Comparison of ENCODE assay signal across 28 cellular contexts in genomic region chr3:192855434-192855833, GRCh38.
DNase-seq lines count a peak whose midpoint lies in the region; ATAC-seq, FAIRE-seq and TF ChIP-seq lines count a peak whose summit lies in the region.
"Had no signal": no experiment of that assay in that cellular context is flagged by ENCODE, and none has a peak within 500 bp of the region (broad histone marks: within the 10 kb centered on the region; RNA-seq: fewer than 3 reads in every experiment).

No MANE protein-coding gene starts in this region.

- no peak for DNase-seq in GM18507 (ENCODE audit: extremely low spot score, insufficient read length, low read depth)
- no peak for DNase-seq in MM.1S
- no peak for DNase-seq in HuH-7 (ENCODE audit: low spot score)
- DNase-seq: activated CD4-positive, alpha-beta memory T cell treated with anti-CD3 and anti-CD28 coated beads, Interleukin-2, amount 10 ng/mL, durations not matched to agents 7 days and 5 days; activated CD4-positive, CD25-positive, alpha-beta regulatory T cell treated with anti-CD3 and anti-CD28 coated beads, Interleukin-2, amount 50 U/mL, for 72 hours; adrenal gland; Caco-2; effector memory CD8-positive, alpha-beta T cell; GM23248; immature natural killer cell; KBM-7; left cardiac atrium; naive thymus-derived CD8-positive, alpha-beta T cell; NCI-H1092 treated with DMSO at 0.1 percent for 48 hours; NCI-H1694 treated with DMSO at 0.1 percent for 48 hours; NCI-H446; NCI-H748 treated with DMSO at 0.1 percent for 48 hours; occipital lobe; psoas muscle; Right ventricle myocardium superior; stimulated activated CD4-positive, alpha-beta T cell treated with anti-CD3 and anti-CD28 coated beads, Interleukin-4, amount 100 ng/mL, for 1 hour; transverse colon had no signal

- no peak for TF ChIP-seq CTCF in MM.1S (IDR thresholded peaks at IDR 0.05; ENCODE audit: low read length)

- H3K27ac ChIP-seq in MM.1S (ENCODE audit: low read length): no peak overlapping the region
- H3K27ac ChIP-seq: adrenal gland, C4-2B, GM23248, psoas muscle, transverse colon had no signal

- H3K9ac ChIP-seq in MM.1S (ENCODE audit: low read length): no peak overlapping the region
- H3K9ac ChIP-seq: GM23248 had no signal

- H3K9me2 ChIP-seq in MM.1S (replicated peaks; ENCODE audit: insufficient read depth, low read length): no peaks in the 10 kb centered on the region

- H4K20me1 ChIP-seq in MM.1S (ENCODE audit: insufficient read depth, low read length): no peaks in the 10 kb centered on the region

- no peaks in the 10 kb centered on the region for H3K79me2 ChIP-seq in MM.1S (ENCODE audit: low read length)

- no peaks in the 10 kb centered on the region for H3K27me3 ChIP-seq in MM.1S (replicated peaks; ENCODE audit: insufficient read depth, low read length)
- H3K27me3 ChIP-seq: adrenal gland, transverse colon had no signal

- H3K4me1 ChIP-seq in MM.1S (ENCODE audit: low read length): no peaks in the 10 kb centered on the region

- H2AFZ ChIP-seq in MM.1S (ENCODE audit: low read length): no peak overlapping the region
- H2AFZ ChIP-seq: GM23248 had no signal

- FAIRE-seq in GM18507 (lab: Jason Lieb, UNC): peak; percentile 35

- no peaks in the 10 kb centered on the region for H3K36me3 ChIP-seq in MM.1S (replicated peaks; ENCODE audit: insufficient read depth, low read length)
- H3K36me3 ChIP-seq: adrenal gland, transverse colon had no signal

- H3F3A ChIP-seq in MM.1S (ENCODE audit: insufficient read depth, low read length): no peaks in the 10 kb centered on the region

- ATAC-seq in GM18870 (IDR thresholded peaks at IDR 0.05; ENCODE audit: unreplicated experiment): peak; percentile 48
- ATAC-seq in HG02798 (IDR thresholded peaks at IDR 0.05; ENCODE audit: poor library complexity, unreplicated experiment): peak; percentile 35
- ATAC-seq in HG03558 (IDR thresholded peaks at IDR 0.05; ENCODE audit: extremely low read depth, unreplicated experiment): peak; percentile 26
- ATAC-seq in HG03520 (IDR thresholded peaks at IDR 0.05; ENCODE audit: unreplicated experiment): no peak
- ATAC-seq: effector memory CD8-positive, alpha-beta T cell; left cardiac atrium; naive thymus-derived CD8-positive, alpha-beta T cell; Panc1; psoas muscle had no signal

- no peaks in the 10 kb centered on the region for H3K9me3 ChIP-seq in MM.1S (replicated peaks; ENCODE audit: insufficient read depth, low read length)
- H3K9me3 ChIP-seq: adrenal gland, Caco-2, psoas muscle, transverse colon had no signal

- H3K4me2 ChIP-seq in MM.1S (ENCODE audit: low read depth, low read length): no peak overlapping the region

- no peak overlapping the region for H3K4me3 ChIP-seq in MM.1S (ENCODE audit: low read length)
- H3K4me3 ChIP-seq: adrenal gland, GM23248, psoas muscle, transverse colon had no signal
